21 cellular contexts compared by ENCODE assay signal in genomic region chr5:58244819-58245478, GRCh38.
DNase-seq lines count a peak whose midpoint lies in the region; ATAC-seq, FAIRE-seq and TF ChIP-seq lines count a peak whose summit lies in the region.
"Had no signal": no experiment of that assay in that cellular context is flagged by ENCODE, and none has a peak within 500 bp of the region (broad histone marks: within the 10 kb centered on the region; RNA-seq: fewer than 3 reads in every experiment).

No MANE protein-coding gene starts in this region.

- no TSS peak for BruUV-seq in endothelial cell of umbilical vein (replicated peaks; lab: Mats Ljungman, UMichigan)

- no peak for TF ChIP-seq POLR2A in heart left ventricle (IDR thresholded peaks at IDR 0.05)
- no peak for TF ChIP-seq POLR2A in endothelial cell of umbilical vein (IDR thresholded peaks at IDR 0.05; ENCODE audit: low read depth, low read length)

- no peaks in the 10 kb centered on the region for H3K79me2 ChIP-seq in endothelial cell of umbilical vein (ENCODE audit: control insufficient read depth, insufficient read depth, low read length)

- CTCF ChIA-PET in endothelial cell of umbilical vein (lab: Charles Lee): interaction anchor here (1.3 to 3.4 kb wide), 6 partner anchors 15 to 595 kb away, joined by 4 to 26 read pairs (median 8); no protein-coding TSS in a partner anchor

- H3K9me3 ChIP-seq in heart left ventricle (no peaks in the 10 kb centered on the region), endothelial cell of umbilical vein (replicated peaks; ENCODE audit: control insufficient read depth, insufficient read depth, low read length) (no peaks in the 10 kb centered on the region), mesodermal cell (ENCODE audit: control insufficient read depth, low read length) (peaks cover 5% of the 10 kb centered on the region), upper lobe of right lung (no peaks in the 10 kb centered on the region)

- H3K9ac ChIP-seq in endothelial cell of umbilical vein (replicated peaks; ENCODE audit: extremely low read depth, insufficient read depth, low read length): peak overlapping the region; percentile 1

- POLR2A ChIA-PET in endothelial cell of umbilical vein (lab: Charles Lee): interaction anchor here (1.2 to 1.6 kb wide), 2 partner anchors 29 to 209 kb away, joined by 3 to 6 read pairs; no protein-coding TSS in a partner anchor

- FAIRE-seq in endothelial cell of umbilical vein (lab: Jason Lieb, UNC): no peak
- no peak for FAIRE-seq in HTR-8/SVneo (lab: Jason Lieb, UNC)
- FAIRE-seq: H54 had no signal

- intact Hi-C loops in heart left ventricle (cut with DNase I) (loop anchor here in 8 of 10 donors (5.0 to 10.0 kb wide), 7 partner anchors 63 to 360 kb away; no protein-coding TSS in a partner anchor), cardiac septum (cut with DNase I) (loop anchor here (1.0 to 5.0 kb wide), 3 partner anchors 28 to 212 kb away; no protein-coding TSS in a partner anchor), endothelial cell of umbilical vein (cut with micrococcal nuclease) (loop anchor here (1.0 to 5.0 kb wide), 3 partner anchors 28 to 808 kb away; no protein-coding TSS in a partner anchor), upper lobe of right lung (cut with DNase I) (no loop called here)

- 51 to 71% (median 60%) methylated on average over 8 of the region's 8 CpGs for WGBS in heart left ventricle, 4 donors
- 74 to 82% methylated on average over 8 of the region's 8 CpGs for WGBS in mesodermal cell (ENCODE audit: insufficient coverage in 2 of 2), 2 experiments

- H3K27me3 ChIP-seq in heart left ventricle: no peaks in the 10 kb centered on the region
- H3K27me3 ChIP-seq in endothelial cell of umbilical vein (ENCODE audit: control insufficient read depth in 2 of 2, insufficient read depth in 2 of 2, low read length in 2 of 2): no peaks in the 10 kb centered on the region
- H3K27me3 ChIP-seq in upper lobe of right lung: no peaks in the 10 kb centered on the region
- H3K27me3 ChIP-seq: cardiac muscle cell had no signal

- dilution Hi-C loops in endothelial cell of umbilical vein (cut with MboI; ENCODE audit: extremely low pct_ligation_motif_present, low sequenced_read_pairs): no loop called here

- peaks cover 0 to 62% (median 10%) of the 10 kb centered on the region in 12 donors for H3K4me1 ChIP-seq in heart left ventricle
- H3K4me1 ChIP-seq in endothelial cell of umbilical vein (ENCODE audit: control insufficient read depth, extremely low read depth, insufficient read depth, low read length): peaks cover 67% of the 10 kb centered on the region
- peaks cover 30% of the 10 kb centered on the region for H3K4me1 ChIP-seq in mesodermal cell (ENCODE audit: control insufficient read depth, insufficient read depth, low read length, poor library complexity, severe bottlenecking)
- peaks cover 12% of the 10 kb centered on the region for H3K4me1 ChIP-seq in upper lobe of right lung

- H3K27ac ChIP-seq in heart left ventricle (peak overlapping the region; percentile 38 to 87 (median 61)), endothelial cell of umbilical vein (ENCODE audit: insufficient read depth, low read depth, low read length) (peak overlapping the region; percentile 77), mesodermal cell (ENCODE audit: low read depth, low read length, severe bottlenecking) (peak overlapping the region; percentile 55), upper lobe of right lung (no peak overlapping the region)
- H3K27ac ChIP-seq: cardiac muscle cell had no signal

- peak overlapping the region; percentile 38 for H2AFZ ChIP-seq in endothelial cell of umbilical vein (ENCODE audit: low read depth, low read length)

- H3K4me2 ChIP-seq in endothelial cell of umbilical vein (ENCODE audit: insufficient read depth, low read length): peak overlapping the region; percentile 76

- no peaks in the 10 kb centered on the region for H4K20me1 ChIP-seq in endothelial cell of umbilical vein (replicated peaks; ENCODE audit: control insufficient read depth, extremely low read depth, insufficient read depth, low read length)

- no peaks in the 10 kb centered on the region for H3K9me1 ChIP-seq in endothelial cell of umbilical vein (replicated peaks; ENCODE audit: control insufficient read depth, extremely low read depth, insufficient read depth, low read length)

- H3K4me3 ChIP-seq in heart left ventricle: peak overlapping the region in 2 of 12 donors; percentile 3 to 18
- H3K4me3 ChIP-seq in endothelial cell of umbilical vein (replicated peaks in 1 of 3; ENCODE audit: insufficient read depth in 1 of 3, low read depth in 1 of 3, low read length in 3 of 3): no peak overlapping the region
- H3K4me3 ChIP-seq in mesodermal cell (ENCODE audit: extremely low read depth, insufficient read depth, low read length, poor library complexity, severe bottlenecking): no peak overlapping the region
- no peak overlapping the region for H3K4me3 ChIP-seq in upper lobe of right lung
- H3K4me3 ChIP-seq: cardiac muscle cell had no signal

- no peak for TF ChIP-seq CTCF in heart left ventricle (IDR thresholded peaks at IDR 0.05)
- TF ChIP-seq CTCF in endothelial cell of umbilical vein (IDR thresholded peaks at IDR 0.05; ENCODE audit: extremely low read depth in 1 of 2, insufficient read depth in 1 of 2, low read depth in 1 of 2, low read length in 2 of 2): no peak
- TF ChIP-seq CTCF in upper lobe of right lung (IDR thresholded peaks at IDR 0.05): no peak

- H3K36me3 ChIP-seq in heart left ventricle (no peaks in the 10 kb centered on the region), endothelial cell of umbilical vein (ENCODE audit: control insufficient read depth in 2 of 2, extremely low read depth in 1 of 2, insufficient read depth in 2 of 2, low read length in 2 of 2) (no peaks in the 10 kb centered on the region), mesodermal cell (ENCODE audit: control insufficient read depth, insufficient read depth, low read length) (no peaks in the 10 kb centered on the region), upper lobe of right lung (no peaks in the 10 kb centered on the region)
- H3K36me3 ChIP-seq: cardiac muscle cell had no signal

- ATAC-seq in heart left ventricle: peak; percentile 46 to 76 (median 56)
- ATAC-seq in upper lobe of right lung: peak; percentile 35
- ATAC-seq in HG03378 (IDR thresholded peaks at IDR 0.05; ENCODE audit: unreplicated experiment): no peak
- no peak for ATAC-seq in GM21737 (IDR thresholded peaks at IDR 0.05; ENCODE audit: unreplicated experiment)
- ATAC-seq: natural killer cell treated with Interleukin-12 subunit alpha and Interleukin-12 subunit beta and Interleukin-15 and Interleukin-18, amount 100 ng/mL, for 72 hours had no signal

- DNase-seq in heart left ventricle (peak in 4 of 5 donors; percentile 24 to 47 (median 30)), cardiac septum (ENCODE audit: low spot score) (no peak), endothelial cell of umbilical vein (ENCODE audit: low read depth, low spot score) (peak; percentile 44), upper lobe of right lung (no peak), HTR-8/SVneo (ENCODE audit: insufficient read length, low spot score) (no peak)
- DNase-seq: activated CD4-positive, alpha-beta T cell treated with anti-CD3 and anti-CD28 coated beads, Interleukin-2, amount 50 U/mL, for 48 hours; activated CD8-positive, alpha-beta memory T cell treated with anti-CD3 and anti-CD28 coated beads, Interleukin-2, amount 50 U/mL, for 48 hours; aorta; CD8-positive, alpha-beta memory T cell; DMS79 treated with DMSO at 0.1 percent for 48 hours; NCI-H2029; NCI-H2227 treated with DMSO at 0.1 percent for 48 hours; NCI-H748 treated with DMSO at 0.1 percent for 48 hours; posterior cingulate gyrus; T1000 had no signal

TF ChIP-seq in endothelial cell of umbilical vein, 7 proteins besides CTCF, POLR2A, EP300 and RAD21:
- TF ChIP-seq FOS (IDR thresholded peaks at IDR 0.05; ENCODE audit: borderline replicate concordance, insufficient read depth, low read length) (no peak), JUN (IDR thresholded peaks at IDR 0.05; ENCODE audit: borderline replicate concordance, insufficient read depth, insufficient read length, low read depth) (no peak), MAX (IDR thresholded peaks at IDR 0.05; ENCODE audit: insufficient read depth, insufficient read length) (no peak), POLR2AphosphoS5 (IDR thresholded peaks at IDR 0.05; ENCODE audit: insufficient read depth, low read depth, low read length) (no peak), EZH2 (IDR thresholded peaks at IDR 0.05; ENCODE audit: borderline replicate concordance, low read depth, low read length, severe bottlenecking) (no peak), GATA2 (IDR thresholded peaks at IDR 0.05; ENCODE audit: insufficient read depth, insufficient read length, low read depth, low read length) (no peak), MYC (IDR thresholded peaks at IDR 0.05; ENCODE audit: low read depth, low read length) (no peak)

Comparison
In these comparisons a context has a peak if more than half of its experiments do, and no peak if none do; other contexts are left out.
1. DNase-seq: peak in heart left ventricle (4 of 5) and endothelial cell of umbilical vein (single experiment); none in cardiac septum (single experiment), upper lobe of right lung (single experiment) and HTR-8/SVneo (single experiment).
2. ATAC-seq: peak in heart left ventricle (4 of 4) and upper lobe of right lung (single experiment); none in HG03378 (single experiment) and GM21737 (single experiment).